1 cellular context compared by ENCODE assay signal in the genomic region with DNA sequence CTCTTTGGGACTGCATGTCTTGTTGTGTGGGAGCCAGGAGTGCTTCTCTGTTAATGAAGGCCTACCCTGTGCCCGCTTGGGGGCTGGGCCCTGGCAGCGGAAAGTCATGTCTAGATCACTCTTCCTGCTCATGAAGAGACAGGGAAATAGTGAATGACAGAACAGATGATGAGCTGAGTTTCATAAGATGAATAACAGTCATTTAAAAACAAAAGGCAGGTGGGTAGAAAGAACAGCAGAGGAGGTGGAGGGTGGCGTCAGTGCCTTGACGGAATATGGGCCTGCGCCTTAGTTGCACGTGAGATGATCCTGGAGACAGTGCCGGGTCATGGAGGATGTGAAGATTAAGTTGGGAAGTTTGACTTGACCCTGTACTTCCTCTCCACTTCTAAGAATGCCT.
TF ChIP-seq lines count a peak whose summit lies in the region.

No MANE protein-coding gene starts in this region.

TF ChIP-seq in K562, 482 proteins besides CTCF, POLR2A, EP300 and RAD21 (continued from another document):
- TF ChIP-seq, protein P1, sequence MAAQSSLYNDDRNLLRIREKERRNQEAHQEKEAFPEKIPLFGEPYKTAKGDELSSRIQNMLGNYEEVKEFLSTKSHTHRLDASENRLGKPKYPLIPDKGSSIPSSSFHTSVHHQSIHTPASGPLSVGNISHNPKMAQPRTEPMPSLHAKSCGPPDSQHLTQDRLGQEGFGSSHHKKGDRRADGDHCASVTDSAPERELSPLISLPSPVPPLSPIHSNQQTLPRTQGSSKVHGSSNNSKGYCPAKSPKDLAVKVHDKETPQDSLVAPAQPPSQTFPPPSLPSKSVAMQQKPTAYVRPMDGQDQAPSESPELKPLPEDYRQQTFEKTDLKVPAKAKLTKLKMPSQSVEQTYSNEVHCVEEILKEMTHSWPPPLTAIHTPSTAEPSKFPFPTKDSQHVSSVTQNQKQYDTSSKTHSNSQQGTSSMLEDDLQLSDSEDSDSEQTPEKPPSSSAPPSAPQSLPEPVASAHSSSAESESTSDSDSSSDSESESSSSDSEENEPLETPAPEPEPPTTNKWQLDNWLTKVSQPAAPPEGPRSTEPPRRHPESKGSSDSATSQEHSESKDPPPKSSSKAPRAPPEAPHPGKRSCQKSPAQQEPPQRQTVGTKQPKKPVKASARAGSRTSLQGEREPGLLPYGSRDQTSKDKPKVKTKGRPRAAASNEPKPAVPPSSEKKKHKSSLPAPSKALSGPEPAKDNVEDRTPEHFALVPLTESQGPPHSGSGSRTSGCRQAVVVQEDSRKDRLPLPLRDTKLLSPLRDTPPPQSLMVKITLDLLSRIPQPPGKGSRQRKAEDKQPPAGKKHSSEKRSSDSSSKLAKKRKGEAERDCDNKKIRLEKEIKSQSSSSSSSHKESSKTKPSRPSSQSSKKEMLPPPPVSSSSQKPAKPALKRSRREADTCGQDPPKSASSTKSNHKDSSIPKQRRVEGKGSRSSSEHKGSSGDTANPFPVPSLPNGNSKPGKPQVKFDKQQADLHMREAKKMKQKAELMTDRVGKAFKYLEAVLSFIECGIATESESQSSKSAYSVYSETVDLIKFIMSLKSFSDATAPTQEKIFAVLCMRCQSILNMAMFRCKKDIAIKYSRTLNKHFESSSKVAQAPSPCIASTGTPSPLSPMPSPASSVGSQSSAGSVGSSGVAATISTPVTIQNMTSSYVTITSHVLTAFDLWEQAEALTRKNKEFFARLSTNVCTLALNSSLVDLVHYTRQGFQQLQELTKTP (IDR thresholded peaks at IDR 0.05; ENCODE audit: low read depth in 1 of 2, partially characterized antibody in 2 of 2): no peak
- no peak for TF ChIP-seq NCOR1 (IDR thresholded peaks at IDR 0.05)
- TF ChIP-seq POLR3G (IDR thresholded peaks at IDR 0.05; ENCODE audit: extremely low read depth, insufficient read length, insufficient replicate concordance): no peak
